11 cellular contexts compared by ENCODE assay signal in genomic region chr3:184602406-184603155, GRCh38. TPM values are rescaled to one million over a fixed set of nuclear protein-coding genes. Genes with fewer than 3 reads are reported as not detected.
A peak's percentile ranks its signal among the peaks of the same experiment; 100 is the strongest.
DNase-seq lines count a peak whose midpoint lies in the region; ATAC-seq and TF ChIP-seq lines count a peak whose summit lies in the region.
"Had no signal": no experiment of that assay in that cellular context is flagged by ENCODE, and none has a peak within 500 bp of the region (broad histone marks: within the 10 kb centered on the region; RNA-seq: fewer than 3 reads in every experiment).

No MANE protein-coding gene starts in this region.

- H3K4me1 Mint-ChIP-seq in brain (peaks cover 52% of the 10 kb centered on the region), memory B cell (peaks cover 11% of the 10 kb centered on the region)
- H3K4me1 Mint-ChIP-seq: activated CD4-positive, alpha-beta memory T cell treated with anti-CD3 and anti-CD28 coated beads, Interleukin-2, amount 10 ng/mL, durations not matched to agents 7 days and 5 days had no signal

- H3K36me3 ChIP-seq in right atrium auricular region: no peaks in the 10 kb centered on the region
- H3K36me3 ChIP-seq in upper lobe of right lung: no peaks in the 10 kb centered on the region

- intact Hi-C loops in Right ventricle myocardium inferior (cut with DNase I): no loop called here
- intact Hi-C loops in upper lobe of right lung (cut with DNase I): no loop called here

- peak overlapping the region in 1 of 2 donors; percentile 32 for H3K4me3 ChIP-seq in right atrium auricular region
- H3K4me3 ChIP-seq in upper lobe of right lung: no peak overlapping the region

- TF ChIP-seq CTCF in right atrium auricular region (IDR thresholded peaks at IDR 0.05) (no peak), brain (conservative IDR thresholded peaks at IDR 0.05) (no peak), upper lobe of right lung (IDR thresholded peaks at IDR 0.05) (no peak)

- H3K27ac ChIP-seq in right atrium auricular region: peak overlapping the region in 1 of 2 donors; percentile 1
- no peak overlapping the region for H3K27ac ChIP-seq in upper lobe of right lung

- DNase-seq in Right ventricle myocardium inferior (ENCODE audit: missing footprints) (no peak), right atrium auricular region (ENCODE audit: low spot score) (no peak), memory B cell (ENCODE audit: low spot score in 2 of 2) (no peak), upper lobe of right lung (no peak), DMS114 treated with DMSO at 0.1 percent for 48 hours (lab: John Stamatoyannopoulos, UW; ENCODE audit: unreplicated experiment) (no peak), mesenteric fat pad (ENCODE audit: low spot score) (no peak)
- DNase-seq: activated CD4-positive, alpha-beta memory T cell treated with anti-CD3 and anti-CD28 coated beads, Interleukin-2, amount 10 ng/mL, durations not matched to agents 7 days and 5 days; effector CD8-positive, alpha-beta T cell; NCI-H774 had no signal

- H3K27ac Mint-ChIP-seq in brain: peak overlapping the region; percentile 46 to 74 (median 70)
- peak overlapping the region; percentile 31 for H3K27ac Mint-ChIP-seq in memory B cell
- H3K27ac Mint-ChIP-seq: activated CD4-positive, alpha-beta memory T cell treated with anti-CD3 and anti-CD28 coated beads, Interleukin-2, amount 10 ng/mL, durations not matched to agents 7 days and 5 days had no signal

- H3K4me3 Mint-ChIP-seq in brain (peak overlapping the region; percentile 22 to 79 (median 73)), memory B cell (peak overlapping the region; percentile 39)
- H3K4me3 Mint-ChIP-seq: activated CD4-positive, alpha-beta memory T cell treated with anti-CD3 and anti-CD28 coated beads, Interleukin-2, amount 10 ng/mL, durations not matched to agents 7 days and 5 days had no signal

- no peaks in the 10 kb centered on the region for H3K27me3 ChIP-seq in right atrium auricular region
- H3K27me3 ChIP-seq in upper lobe of right lung: peaks cover 31% of the 10 kb centered on the region

- no peaks in the 10 kb centered on the region for H3K9me3 ChIP-seq in right atrium auricular region
- H3K9me3 ChIP-seq in upper lobe of right lung: no peaks in the 10 kb centered on the region

- H3K27me3 Mint-ChIP-seq in brain (peaks cover 59% of the 10 kb centered on the region), memory B cell (peaks cover 32% of the 10 kb centered on the region)

- peaks cover 0 to 9% (median 0%) of the 10 kb centered on the region in 5 experiments for H3K9me3 Mint-ChIP-seq in brain
- H3K9me3 Mint-ChIP-seq in memory B cell: no peaks in the 10 kb centered on the region
- H3K9me3 Mint-ChIP-seq: activated CD4-positive, alpha-beta memory T cell treated with anti-CD3 and anti-CD28 coated beads, Interleukin-2, amount 10 ng/mL, durations not matched to agents 7 days and 5 days had no signal

- ATAC-seq in Right ventricle myocardium inferior (peak; percentile 46), memory B cell (ENCODE audit: low read depth) (no peak), upper lobe of right lung (peak; percentile 4), GM18868 (IDR thresholded peaks at IDR 0.05; ENCODE audit: unreplicated experiment) (no peak)

- H3K36me3 Mint-ChIP-seq in brain (no peaks in the 10 kb centered on the region), memory B cell (peaks cover 3% of the 10 kb centered on the region)

- peaks cover 0 to 41% of the 10 kb centered on the region in 2 donors for H3K4me1 ChIP-seq in right atrium auricular region
- peaks cover 15% of the 10 kb centered on the region for H3K4me1 ChIP-seq in upper lobe of right lung

RNA-seq across cellular contexts. Expression of gene EPHB3, which starts 41.0 kb away (rescaled TPM):
- total RNA-seq in Right ventricle myocardium inferior (1.6 TPM), right atrium auricular region (1 to 10 TPM; 2.1 to 5.1 TPM), upper lobe of right lung (7.8 TPM), mesenteric fat pad (1.6 TPM)
- 17.0 TPM for polyA plus RNA-seq in brain (ENCODE audit: insufficient read depth, low read depth, low replicate concordance)

Comparison
In these comparisons a context has a peak if more than half of its experiments do, and no peak if none do; other contexts are left out.
1. ATAC-seq: peak in Right ventricle myocardium inferior (single experiment) and upper lobe of right lung (single experiment); none in memory B cell (single experiment) and GM18868 (single experiment).